ENCODE assay signal across 8 cellular contexts in genomic region chr9:94014066-94014654, GRCh38. TPM values are rescaled to one million over a fixed set of nuclear protein-coding genes. Genes with fewer than 3 reads are reported as not detected.
DNase-seq lines count a peak whose midpoint lies in the region; ATAC-seq and TF ChIP-seq lines count a peak whose summit lies in the region.

No MANE protein-coding gene starts in this region.

- H3K9me3 ChIP-seq in right lobe of liver = no peaks in the 10 kb centered on the region

- 35% methylated on average over 1 of the region's 1 CpG for WGBS in right lobe of liver (ENCODE audit: insufficient coverage, low coverage, low lambda C conversion rate, missing lambda C conversion rate)

- H3K4me1 ChIP-seq in right lobe of liver = no peaks in the 10 kb centered on the region

- in situ Hi-C loops in astrocyte of the spinal cord (cut with HindIII; ENCODE audit: low sequenced_read_pairs) = no loop called here

- H3K36me3 ChIP-seq in right lobe of liver = no peaks in the 10 kb centered on the region

- DNase-seq in DMS 273 (lab: John Stamatoyannopoulos, UW; ENCODE audit: unreplicated experiment) (peak; percentile 74), DMS 273 treated with DMSO at 0.1 percent for 48 hours (lab: John Stamatoyannopoulos, UW) (no peak), NB4 (ENCODE audit: low read depth) (peak; percentile 39), astrocyte of the spinal cord (ENCODE audit: low read depth, low spot score) (peak; percentile 55), right lobe of liver (no peak)
- no peak for DNase-seq in stimulated activated CD4-positive, alpha-beta T cell treated with anti-CD3 and anti-CD28 coated beads, Interleukin-2, amount 100 ng/mL, for 48 hours
- DNase-seq in activated CD4-positive, CD25-positive, alpha-beta regulatory T cell (lab: John Stamatoyannopoulos, UW) = no peak

- intact Hi-C loops in right lobe of liver (cut with DNase I) = no loop called here

- TF ChIP-seq CTCF in NB4 (IDR thresholded peaks at IDR 0.05; ENCODE audit: low read depth, low read length) (peak; percentile 70), astrocyte of the spinal cord (IDR thresholded peaks at IDR 0.05; ENCODE audit: low read depth, low read length) (peak; percentile 69), right lobe of liver (IDR thresholded peaks at IDR 0.05) (peak; percentile 52 to 70 (median 69))

- no peaks in the 10 kb centered on the region for H3K27me3 ChIP-seq in right lobe of liver

- H3K4me3 ChIP-seq in NB4 (ENCODE audit: low read depth, low read length) = no peak overlapping the region
- H3K4me3 ChIP-seq in astrocyte of the spinal cord (ENCODE audit: low read depth, low read length) = no peak overlapping the region
- H3K4me3 ChIP-seq in right lobe of liver = no peak overlapping the region

- ATAC-seq in right lobe of liver = peak; percentile 61 to 70 (median 66)
- ATAC-seq in GM19397 (IDR thresholded peaks at IDR 0.05; ENCODE audit: unreplicated experiment) = no peak

- TF ChIP-seq POLR2A in NB4 (IDR thresholded peaks at IDR 0.05; ENCODE audit: extremely low read depth, insufficient read length) (no peak), right lobe of liver (IDR thresholded peaks at IDR 0.05) (no peak)

- no peak overlapping the region for H3K27ac ChIP-seq in right lobe of liver

RNA-seq across cellular contexts. Expression of gene BARX1, which starts 59.0 kb away (rescaled TPM):
- total RNA-seq in right lobe of liver = not detected

Comparison
In these comparisons a context has a peak if more than half of its experiments do, and no peak if none do; other contexts are left out.
1. DNase-seq: peak in DMS 273 (single experiment), NB4 (single experiment) and astrocyte of the spinal cord (single experiment); none in DMS 273 treated with DMSO at 0.1 percent for 48 hours (single experiment), right lobe of liver (0 of 3), stimulated activated CD4-positive, alpha-beta T cell treated with anti-CD3 and anti-CD28 coated beads, Interleukin-2, amount 100 ng/mL, for 48 hours (0 of 2) and activated CD4-positive, CD25-positive, alpha-beta regulatory T cell (0 of 4).
2. Peak in every context shown above with its lines, with median percentiles within 50 percentile points of each other: CTCF ChIP-seq.